Comparison of ENCODE assay signal across 1 cellular context in genomic region chr3:71584216-71585061, GRCh38.
A peak's percentile ranks its signal among the peaks of the same experiment; 100 is the strongest.
TF ChIP-seq lines count a peak whose summit lies in the region.

No MANE protein-coding gene starts in this region.

TF ChIP-seq in HEK293, 187 proteins besides CTCF, POLR2A, EP300 and RAD21 (continued from another document and continues in another):
- TF ChIP-seq ZNF76 (tag by site-specific recombination; IDR thresholded peaks at IDR 0.05; ENCODE audit: borderline replicate concordance, low read depth) (0 out of 2 replicates have a peak, but pooled peaks have one; percentile 43), HIC1 (tag by site-specific recombination; IDR thresholded peaks at IDR 0.05) (no peak), ZBTB26 (tag by site-specific recombination; optimal IDR thresholded peaks at IDR 0.05) (peak; percentile 14), GLIS1 (tag by site-specific recombination; IDR thresholded peaks at IDR 0.05) (0 out of 2 replicates have a peak, but pooled peaks have one; percentile 7), ZXDB (tag by site-specific recombination; IDR thresholded peaks at IDR 0.05) (peak; percentile 90), ZNF335 (tag by site-specific recombination; conservative IDR thresholded peaks at IDR 0.05) (peak; percentile 63), ZNF645 (tag by site-specific recombination; IDR thresholded peaks at IDR 0.05) (no peak), ZNF529 (tag by site-specific recombination; IDR thresholded peaks at IDR 0.05; ENCODE audit: insufficient replicate concordance) (no peak), ZNF157 (tag by site-specific recombination; IDR thresholded peaks at IDR 0.05) (no peak), ZNF341 (tag by site-specific recombination; IDR thresholded peaks at IDR 0.05; ENCODE audit: low read depth) (peak; percentile 50; the same call in 1 of the 2 replicates), PRDM6 (tag by site-specific recombination; IDR thresholded peaks at IDR 0.05) (peak; percentile 30; the same call in 1 of the 2 replicates), ZBTB11 (tag by site-specific recombination; conservative IDR thresholded peaks at IDR 0.05; ENCODE audit: low read depth) (0 out of 2 replicates have a peak, but pooled peaks have one; percentile 23), ZNF501 (tag by site-specific recombination; IDR thresholded peaks at IDR 0.05) (peak; percentile 78; the same call in 1 of the 2 replicates), ZNF366 (tag by site-specific recombination; conservative IDR thresholded peaks at IDR 0.05) (peak; percentile 89), FEZF1 (tag by site-specific recombination; IDR thresholded peaks at IDR 0.05) (no peak), IKZF3 (tag by site-specific recombination; IDR thresholded peaks at IDR 0.05) (peak; percentile 64), ZNF768 (tag by site-specific recombination; IDR thresholded peaks at IDR 0.05) (no peak), ZNF610 (tag by site-specific recombination; IDR thresholded peaks at IDR 0.05; ENCODE audit: borderline replicate concordance) (no peak), ZNF302 (tag by site-specific recombination; IDR thresholded peaks at IDR 0.05; ENCODE audit: low read depth) (no peak), PATZ1 (tag by site-specific recombination; IDR thresholded peaks at IDR 0.05) (peak; percentile 87), ZNF398 (tag by site-specific recombination; IDR thresholded peaks at IDR 0.05) (peak; percentile 86), ZBTB48 (tag by site-specific recombination; IDR thresholded peaks at IDR 0.05) (peak; percentile 69), ZNF391 (tag by site-specific recombination; IDR thresholded peaks at IDR 0.05; ENCODE audit: borderline replicate concordance, low read depth) (no peak), WT1 (tag by site-specific recombination; IDR thresholded peaks at IDR 0.05) (peak; percentile 65; the same call in 1 of the 2 replicates), ZNF266 (tag by site-specific recombination; IDR thresholded peaks at IDR 0.05; ENCODE audit: low read depth) (no peak), ZNF701 (tag by site-specific recombination; IDR thresholded peaks at IDR 0.05) (no peak), ZBTB17 (tag by site-specific recombination; IDR thresholded peaks at IDR 0.05) (peak; percentile 80), ZNF23 (tag by site-specific recombination; IDR thresholded peaks at IDR 0.05; ENCODE audit: borderline replicate concordance) (no peak), PRDM2 (tag by site-specific recombination; IDR thresholded peaks at IDR 0.05; ENCODE audit: borderline replicate concordance) (no peak), SP2 (tag by site-specific recombination; IDR thresholded peaks at IDR 0.05) (peak; percentile 25; the same call in 1 of the 2 replicates), ZBTB44 (tag by site-specific recombination; IDR thresholded peaks at IDR 0.05) (peak; percentile 46; the same call in 1 of the 2 replicates), GLIS2 (tag by site-specific recombination; IDR thresholded peaks at IDR 0.05) (peak; percentile 56), PRDM1 (tag by site-specific recombination; IDR thresholded peaks at IDR 0.05) (peak; percentile 99), ZSCAN30 (tag by site-specific recombination; IDR thresholded peaks at IDR 0.05) (0 out of 2 replicates have a peak, but pooled peaks have one; percentile 2), SP7 (tag by site-specific recombination; IDR thresholded peaks at IDR 0.05) (peak; percentile 15; the same call in 1 of the 2 replicates)
